Comparison of ENCODE assay signal across 1 cellular context in the genomic region with DNA sequence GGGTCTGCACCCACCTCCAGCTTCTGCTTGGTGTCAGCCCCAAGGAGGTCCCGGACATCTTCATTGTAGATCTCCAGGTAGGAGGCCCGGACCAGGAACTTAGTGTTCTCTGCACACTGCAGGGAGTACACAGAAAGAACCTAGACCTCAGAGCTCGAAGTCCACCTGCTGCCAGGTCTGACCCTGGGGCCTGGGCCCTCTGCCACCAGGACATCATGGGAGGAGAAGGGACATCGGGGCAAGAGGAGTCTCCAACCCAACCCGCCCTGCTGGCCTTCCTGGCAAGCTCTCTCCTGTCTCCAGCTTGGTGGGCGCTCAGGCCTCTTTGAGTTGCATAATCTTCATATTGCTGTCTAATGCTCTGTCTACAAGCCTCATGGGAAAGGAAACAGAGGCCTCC.
A peak's percentile ranks its signal among the peaks of the same experiment; 100 is the strongest.
TF ChIP-seq lines count a peak whose summit lies in the region.

No MANE protein-coding gene starts in this region.

TF ChIP-seq in HepG2, 621 proteins besides CTCF, POLR2A, EP300 and RAD21 (continued from another document and continues in another):
- TF ChIP-seq NR2F2 (IDR thresholded peaks at IDR 0.05; ENCODE audit: borderline replicate concordance, low read depth): no peak
- 0 out of 2 replicates have a peak, but pooled peaks have one; percentile 20 for TF ChIP-seq AHDC1 (CRISPR knock-in tag; IDR thresholded peaks at IDR 0.05; ENCODE audit: borderline replicate concordance)
- no peak for TF ChIP-seq SMYD3 (CRISPR knock-in tag; IDR thresholded peaks at IDR 0.05)
- TF ChIP-seq PHF21A (CRISPR knock-in tag; IDR thresholded peaks at IDR 0.05): no peak
- TF ChIP-seq, protein P1, sequence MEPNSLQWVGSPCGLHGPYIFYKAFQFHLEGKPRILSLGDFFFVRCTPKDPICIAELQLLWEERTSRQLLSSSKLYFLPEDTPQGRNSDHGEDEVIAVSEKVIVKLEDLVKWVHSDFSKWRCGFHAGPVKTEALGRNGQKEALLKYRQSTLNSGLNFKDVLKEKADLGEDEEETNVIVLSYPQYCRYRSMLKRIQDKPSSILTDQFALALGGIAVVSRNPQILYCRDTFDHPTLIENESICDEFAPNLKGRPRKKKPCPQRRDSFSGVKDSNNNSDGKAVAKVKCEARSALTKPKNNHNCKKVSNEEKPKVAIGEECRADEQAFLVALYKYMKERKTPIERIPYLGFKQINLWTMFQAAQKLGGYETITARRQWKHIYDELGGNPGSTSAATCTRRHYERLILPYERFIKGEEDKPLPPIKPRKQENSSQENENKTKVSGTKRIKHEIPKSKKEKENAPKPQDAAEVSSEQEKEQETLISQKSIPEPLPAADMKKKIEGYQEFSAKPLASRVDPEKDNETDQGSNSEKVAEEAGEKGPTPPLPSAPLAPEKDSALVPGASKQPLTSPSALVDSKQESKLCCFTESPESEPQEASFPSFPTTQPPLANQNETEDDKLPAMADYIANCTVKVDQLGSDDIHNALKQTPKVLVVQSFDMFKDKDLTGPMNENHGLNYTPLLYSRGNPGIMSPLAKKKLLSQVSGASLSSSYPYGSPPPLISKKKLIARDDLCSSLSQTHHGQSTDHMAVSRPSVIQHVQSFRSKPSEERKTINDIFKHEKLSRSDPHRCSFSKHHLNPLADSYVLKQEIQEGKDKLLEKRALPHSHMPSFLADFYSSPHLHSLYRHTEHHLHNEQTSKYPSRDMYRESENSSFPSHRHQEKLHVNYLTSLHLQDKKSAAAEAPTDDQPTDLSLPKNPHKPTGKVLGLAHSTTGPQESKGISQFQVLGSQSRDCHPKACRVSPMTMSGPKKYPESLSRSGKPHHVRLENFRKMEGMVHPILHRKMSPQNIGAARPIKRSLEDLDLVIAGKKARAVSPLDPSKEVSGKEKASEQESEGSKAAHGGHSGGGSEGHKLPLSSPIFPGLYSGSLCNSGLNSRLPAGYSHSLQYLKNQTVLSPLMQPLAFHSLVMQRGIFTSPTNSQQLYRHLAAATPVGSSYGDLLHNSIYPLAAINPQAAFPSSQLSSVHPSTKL (CRISPR knock-in tag; IDR thresholded peaks at IDR 0.05): 0 out of 2 replicates have a peak, but pooled peaks have one; percentile 30
- no peak for TF ChIP-seq HMG20B (CRISPR knock-in tag; conservative IDR thresholded peaks at IDR 0.05)
- TF ChIP-seq CSRNP2 (CRISPR knock-in tag; conservative IDR thresholded peaks at IDR 0.05; ENCODE audit: low read depth): no peak
- TF ChIP-seq TMF1 (CRISPR knock-in tag; IDR thresholded peaks at IDR 0.05; ENCODE audit: low read depth): no peak
- no peak for TF ChIP-seq ZNF333 (CRISPR knock-in tag; IDR thresholded peaks at IDR 0.05; ENCODE audit: borderline replicate concordance)
- TF ChIP-seq MED13 (CRISPR knock-in tag; IDR thresholded peaks at IDR 0.05): no peak
- TF ChIP-seq SOX6 (IDR thresholded peaks at IDR 0.05): no peak
- TF ChIP-seq SOX6 (CRISPR knock-in tag; IDR thresholded peaks at IDR 0.05): no peak
- TF ChIP-seq ZNF598 (CRISPR knock-in tag; IDR thresholded peaks at IDR 0.05; ENCODE audit: borderline replicate concordance): 0 out of 2 replicates have a peak, but pooled peaks have one; percentile 50
- TF ChIP-seq ZNF430 (CRISPR knock-in tag; IDR thresholded peaks at IDR 0.05): no peak
- TF ChIP-seq, protein P2, sequence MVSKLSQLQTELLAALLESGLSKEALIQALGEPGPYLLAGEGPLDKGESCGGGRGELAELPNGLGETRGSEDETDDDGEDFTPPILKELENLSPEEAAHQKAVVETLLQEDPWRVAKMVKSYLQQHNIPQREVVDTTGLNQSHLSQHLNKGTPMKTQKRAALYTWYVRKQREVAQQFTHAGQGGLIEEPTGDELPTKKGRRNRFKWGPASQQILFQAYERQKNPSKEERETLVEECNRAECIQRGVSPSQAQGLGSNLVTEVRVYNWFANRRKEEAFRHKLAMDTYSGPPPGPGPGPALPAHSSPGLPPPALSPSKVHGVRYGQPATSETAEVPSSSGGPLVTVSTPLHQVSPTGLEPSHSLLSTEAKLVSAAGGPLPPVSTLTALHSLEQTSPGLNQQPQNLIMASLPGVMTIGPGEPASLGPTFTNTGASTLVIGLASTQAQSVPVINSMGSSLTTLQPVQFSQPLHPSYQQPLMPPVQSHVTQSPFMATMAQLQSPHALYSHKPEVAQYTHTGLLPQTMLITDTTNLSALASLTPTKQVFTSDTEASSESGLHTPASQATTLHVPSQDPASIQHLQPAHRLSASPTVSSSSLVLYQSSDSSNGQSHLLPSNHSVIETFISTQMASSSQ (IDR thresholded peaks at IDR 0.05; ENCODE audit: low read depth): no peak
- TF ChIP-seq, protein P2 (CRISPR knock-in tag; IDR thresholded peaks at IDR 0.05; ENCODE audit: borderline replicate concordance): no peak
- TF ChIP-seq ZNF879 (CRISPR knock-in tag; IDR thresholded peaks at IDR 0.05): no peak
- peak; percentile 79 for TF ChIP-seq HNF4A (CRISPR knock-in tag; IDR thresholded peaks at IDR 0.05)
- TF ChIP-seq ZNF20 (CRISPR knock-in tag; IDR thresholded peaks at IDR 0.05): no peak
- TF ChIP-seq, protein P3, sequence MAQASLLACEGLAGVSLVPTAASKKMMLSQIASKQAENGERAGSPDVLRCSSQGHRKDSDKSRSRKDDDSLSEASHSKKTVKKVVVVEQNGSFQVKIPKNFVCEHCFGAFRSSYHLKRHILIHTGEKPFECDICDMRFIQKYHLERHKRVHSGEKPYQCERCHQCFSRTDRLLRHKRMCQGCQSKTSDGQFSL (CRISPR knock-in tag; IDR thresholded peaks at IDR 0.05): no peak
- TF ChIP-seq SRSF1 (optimal IDR thresholded peaks at IDR 0.05; ENCODE audit: low read depth, low read length): no peak
- TF ChIP-seq ZNF570 (CRISPR knock-in tag; IDR thresholded peaks at IDR 0.05; ENCODE audit: borderline replicate concordance): no peak
- no peak for TF ChIP-seq PCBP1 (IDR thresholded peaks at IDR 0.05; ENCODE audit: borderline replicate concordance, low read depth, low read length)
- TF ChIP-seq ZSCAN12 (CRISPR knock-in tag; IDR thresholded peaks at IDR 0.05): no peak
- TF ChIP-seq ZFX (CRISPR knock-in tag; IDR thresholded peaks at IDR 0.05; ENCODE audit: low read depth): peak; percentile 47; the same call in 1 of the 2 replicates
- peak; percentile 29; the same call in 1 of the 2 replicates for TF ChIP-seq SPEN (CRISPR knock-in tag; IDR thresholded peaks at IDR 0.05; ENCODE audit: low read depth)
- no peak for TF ChIP-seq NFE2 (CRISPR knock-in tag; IDR thresholded peaks at IDR 0.05)
- no peak for TF ChIP-seq ZSCAN30 (CRISPR knock-in tag; IDR thresholded peaks at IDR 0.05)
- TF ChIP-seq, protein P4, sequence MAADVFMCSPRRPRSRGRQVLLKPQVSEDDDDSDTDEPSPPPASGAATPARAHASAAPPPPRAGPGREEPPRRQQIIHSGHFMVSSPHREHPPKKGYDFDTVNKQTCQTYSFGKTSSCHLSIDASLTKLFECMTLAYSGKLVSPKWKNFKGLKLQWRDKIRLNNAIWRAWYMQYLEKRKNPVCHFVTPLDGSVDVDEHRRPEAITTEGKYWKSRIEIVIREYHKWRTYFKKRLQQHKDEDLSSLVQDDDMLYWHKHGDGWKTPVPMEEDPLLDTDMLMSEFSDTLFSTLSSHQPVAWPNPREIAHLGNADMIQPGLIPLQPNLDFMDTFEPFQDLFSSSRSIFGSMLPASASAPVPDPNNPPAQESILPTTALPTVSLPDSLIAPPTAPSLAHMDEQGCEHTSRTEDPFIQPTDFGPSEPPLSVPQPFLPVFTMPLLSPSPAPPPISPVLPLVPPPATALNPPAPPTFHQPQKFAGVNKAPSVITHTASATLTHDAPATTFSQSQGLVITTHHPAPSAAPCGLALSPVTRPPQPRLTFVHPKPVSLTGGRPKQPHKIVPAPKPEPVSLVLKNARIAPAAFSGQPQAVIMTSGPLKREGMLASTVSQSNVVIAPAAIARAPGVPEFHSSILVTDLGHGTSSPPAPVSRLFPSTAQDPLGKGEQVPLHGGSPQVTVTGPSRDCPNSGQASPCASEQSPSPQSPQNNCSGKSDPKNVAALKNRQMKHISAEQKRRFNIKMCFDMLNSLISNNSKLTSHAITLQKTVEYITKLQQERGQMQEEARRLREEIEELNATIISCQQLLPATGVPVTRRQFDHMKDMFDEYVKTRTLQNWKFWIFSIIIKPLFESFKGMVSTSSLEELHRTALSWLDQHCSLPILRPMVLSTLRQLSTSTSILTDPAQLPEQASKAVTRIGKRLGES (CRISPR knock-in tag; IDR thresholded peaks at IDR 0.05; ENCODE audit: borderline replicate concordance): no peak
- no peak for TF ChIP-seq SUZ12 (IDR thresholded peaks at IDR 0.05; ENCODE audit: low read depth, low read length)
- no peak for TF ChIP-seq TEAD2 (CRISPR knock-in tag; IDR thresholded peaks at IDR 0.05)
- no peak for TF ChIP-seq MBNL3 (CRISPR knock-in tag; conservative IDR thresholded peaks at IDR 0.05)
- no peak for TF ChIP-seq THAP7 (CRISPR knock-in tag; IDR thresholded peaks at IDR 0.05)
- 0 out of 2 replicates have a peak, but pooled peaks have one; percentile 53 for TF ChIP-seq ZNF33A (CRISPR knock-in tag; IDR thresholded peaks at IDR 0.05; ENCODE audit: borderline replicate concordance)
- no peak for TF ChIP-seq IRF9 (CRISPR knock-in tag; IDR thresholded peaks at IDR 0.05; ENCODE audit: borderline replicate concordance)
- no peak for TF ChIP-seq SMARCE1 (IDR thresholded peaks at IDR 0.05; ENCODE audit: borderline replicate concordance)
- no peak for TF ChIP-seq CHD4 (IDR thresholded peaks at IDR 0.05; ENCODE audit: borderline replicate concordance, low read length)
- TF ChIP-seq NCOA5 (CRISPR knock-in tag; IDR thresholded peaks at IDR 0.05): no peak
- TF ChIP-seq ZNF644 (CRISPR knock-in tag; IDR thresholded peaks at IDR 0.05; ENCODE audit: low read depth): 0 out of 2 replicates have a peak, but pooled peaks have one; percentile 15
- no peak for TF ChIP-seq ZMYM4 (CRISPR knock-in tag; IDR thresholded peaks at IDR 0.05)
- no peak for TF ChIP-seq PHF8 (CRISPR knock-in tag; IDR thresholded peaks at IDR 0.05)
- no peak for TF ChIP-seq ZFP36L2 (CRISPR knock-in tag; IDR thresholded peaks at IDR 0.05)
